ENCODE assay signal across 1 cellular context in genomic region chr14:100670017-100670974, GRCh38.
TF ChIP-seq lines count a peak whose summit lies in the region.

No MANE protein-coding gene starts in this region.

TF ChIP-seq in K562, 482 proteins besides CTCF, POLR2A, EP300 and RAD21:
- TF ChIP-seq RBM25 (IDR thresholded peaks at IDR 0.05; ENCODE audit: low read depth, low read length, severe bottlenecking): peak; percentile 28
- TF ChIP-seq BCOR (IDR thresholded peaks at IDR 0.05): 0 out of 2 replicates have a peak, but pooled peaks have one; percentile 7
- no peak for TF ChIP-seq POLR3G (IDR thresholded peaks at IDR 0.05; ENCODE audit: extremely low read depth, insufficient read length, insufficient replicate concordance)
